30 cellular contexts compared by ENCODE assay signal in the genomic region with DNA sequence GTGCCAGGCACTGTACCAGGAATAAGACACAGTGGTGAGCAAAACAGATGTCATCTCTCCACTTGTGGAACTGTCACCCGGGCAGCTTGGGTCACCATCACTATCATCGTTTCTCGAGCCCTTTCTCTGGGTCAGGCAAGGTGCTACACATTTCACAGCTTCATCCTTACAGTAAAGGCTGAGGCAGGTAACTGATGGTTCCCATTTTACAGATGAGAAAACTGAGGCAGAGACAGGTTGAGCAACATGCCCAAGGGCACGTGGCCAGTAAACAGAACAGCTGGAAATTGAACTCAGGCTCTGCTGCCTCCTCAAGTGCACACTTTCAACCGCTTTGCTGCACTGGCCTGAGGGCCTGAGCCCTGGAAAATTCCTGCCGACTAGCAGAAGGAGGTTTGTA.
"Had no signal": no experiment of that assay in that cellular context is flagged by ENCODE, and none has a peak within 500 bp of the region (broad histone marks: within the 10 kb centered on the region; RNA-seq: fewer than 3 reads in every experiment).

No MANE protein-coding gene starts in this region.

- H3K9me3 ChIP-seq: left lung, lower lobe of right lung, pancreas, prostate gland, sigmoid colon, tibial nerve, upper lobe of left lung, vagina had no signal

- DNase-seq: hypothalamus; immature natural killer cell; kidney; left colon; left lung; lower lobe of right lung; mammary epithelial cell; mesendoderm; naive B cell; natural killer cell; nephron progenitor cell; pancreas; posterior cingulate gyrus; retina; right cardiac atrium; sigmoid colon; small intestine; stimulated activated CD4-positive, alpha-beta T cell treated with anti-CD3 and anti-CD28 coated beads, Interleukin-1b, Interleukin-23, amount 100 ng/mL, for 48 hours; stimulated activated CD4-positive, alpha-beta T cell treated with anti-CD3 and anti-CD28 coated beads, Interleukin-2, amount 100 ng/mL, for 48 hours; stimulated activated CD4-positive, alpha-beta T cell treated with anti-CD3 and anti-CD28 coated beads, Interleukin-4, amount 100 ng/mL, for 4 hours; stimulated activated CD8-positive, alpha-beta memory T cell treated with anti-CD3 and anti-CD28 coated beads, Interleukin-4, amount 100 ng/mL, for 48 hours; stimulated activated naive CD4-positive, alpha-beta T cell treated with Interleukin-2 at 50 U/mL for 16 hours; stimulated activated naive CD8-positive, alpha-beta T cell treated with anti-CD3 and anti-CD28 coated beads, Interleukin-15, amount 100 ng/mL, for 72 hours; substantia nigra; upper lobe of left lung had no signal

- FAIRE-seq: islet of Langerhans, kidney, pancreas, small intestine had no signal

- H3K27ac ChIP-seq: left lung, lower lobe of right lung, pancreas, prostate gland, sigmoid colon, tibial nerve, upper lobe of left lung, vagina had no signal

- H3K4me1 ChIP-seq: prostate gland, sigmoid colon had no signal

- H3K36me3 ChIP-seq: left lung, lower lobe of right lung, pancreas, prostate gland, tibial nerve, upper lobe of left lung, vagina had no signal

- H3K27me3 ChIP-seq: left lung, pancreas, sigmoid colon, tibial nerve, upper lobe of left lung, vagina had no signal

- H3K4me3 ChIP-seq: left lung, lower lobe of right lung, pancreas, prostate gland, sigmoid colon, tibial nerve, upper lobe of left lung, vagina had no signal

- ATAC-seq: left colon; left lung; lower lobe of right lung; natural killer cell; pancreas; right cardiac atrium; stimulated activated memory B cell treated with anti-CD40 and anti-IgM and Interleukin-4, amounts not matched to agents 10 μg/mL and 1 μg/mL and 100 μg/mL, for 72 hours; stimulated activated naive CD8-positive, alpha-beta T cell treated with anti-CD3 and anti-CD28 coated beads, Interleukin-15, amount 100 ng/mL, for 72 hours had no signal
